Comparison of ENCODE assay signal across 1 cellular context in the genomic region with DNA sequence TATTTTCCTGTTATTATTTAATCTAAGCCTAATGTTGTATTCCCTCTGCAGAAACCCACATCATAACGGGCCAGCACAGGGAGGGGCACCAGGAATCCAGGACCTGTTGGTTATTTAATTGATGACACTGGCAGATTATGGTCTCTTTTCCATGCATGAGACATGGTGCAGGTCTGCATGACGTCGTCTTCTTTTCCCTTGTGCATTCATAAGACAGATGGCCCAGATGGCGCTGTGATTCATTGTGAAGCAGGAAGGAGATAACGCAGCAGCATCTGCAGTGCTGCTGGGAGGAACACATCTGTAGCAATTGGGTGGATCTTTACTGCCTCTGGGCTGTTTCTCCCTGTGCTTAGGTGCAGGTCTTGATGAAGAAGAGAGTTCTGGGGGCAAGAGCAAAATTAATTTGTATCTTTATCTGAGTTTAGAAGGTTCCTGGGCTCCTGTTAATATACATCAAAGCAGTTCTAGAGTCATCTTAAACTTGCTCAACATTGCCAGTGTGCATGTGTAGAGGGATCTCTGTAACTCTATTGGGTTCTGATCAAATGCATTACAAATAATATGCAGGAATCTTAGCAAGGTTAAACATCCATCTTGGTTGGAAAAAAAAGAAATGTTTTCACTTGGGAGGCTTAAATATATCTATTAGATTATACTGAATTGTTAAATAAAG.
TF ChIP-seq lines count a peak whose summit lies in the region.

No MANE protein-coding gene starts in this region.

TF ChIP-seq in SK-N-SH, 30 proteins besides CTCF, POLR2A, EP300 and RAD21 (continued from another document):
- TF ChIP-seq USF2 (IDR thresholded peaks at IDR 0.05; ENCODE audit: borderline replicate concordance, low read depth, low read length) (no peak), TCF12 (IDR thresholded peaks at IDR 0.05) (peak; percentile 97), POLR2AphosphoS5 (IDR thresholded peaks at IDR 0.05; ENCODE audit: low read depth, low read length) (peak; percentile 80), USF1 (IDR thresholded peaks at IDR 0.05; ENCODE audit: borderline replicate concordance, low read depth) (no peak), SIN3A (IDR thresholded peaks at IDR 0.05; ENCODE audit: borderline replicate concordance, low read depth, low read length) (peak; percentile 73; the same call in 1 of the 2 replicates), SMC3 (IDR thresholded peaks at IDR 0.05; ENCODE audit: low read depth, low read length) (no peak), NFIC (IDR thresholded peaks at IDR 0.05; ENCODE audit: borderline replicate concordance) (no peak; the same call in 1 of the 2 replicates), TEAD4 (IDR thresholded peaks at IDR 0.05; ENCODE audit: borderline replicate concordance, insufficient read depth) (peak; percentile 45; the same call in 1 of the 2 replicates), CHD2 (IDR thresholded peaks at IDR 0.05; ENCODE audit: low read length, partially characterized antibody) (peak; percentile 78), GATA2 (CRISPR knock-in tag; IDR thresholded peaks at IDR 0.05) (peak; percentile 95), FOSL2 (IDR thresholded peaks at IDR 0.05; ENCODE audit: borderline replicate concordance, low read depth) (peak; percentile 69; the same call in 1 of the 2 replicates), NRF1 (IDR thresholded peaks at IDR 0.05; ENCODE audit: low read depth, low read length) (no peak), MEF2A (IDR thresholded peaks at IDR 0.05; ENCODE audit: borderline replicate concordance, low read depth) (no peak), YY1 (IDR thresholded peaks at IDR 0.05; ENCODE audit: low read depth) (0 out of 2 replicates have a peak, but pooled peaks have one; percentile 35), ELF1 (IDR thresholded peaks at IDR 0.05) (peak; percentile 38; the same call in 1 of the 2 replicates), EZH2phosphoT487 (IDR thresholded peaks at IDR 0.05; ENCODE audit: borderline replicate concordance, low read depth) (no peak), RCOR1 (IDR thresholded peaks at IDR 0.05; ENCODE audit: low read length) (peak; percentile 86), JUND (IDR thresholded peaks at IDR 0.05) (peak; percentile 63), RXRA (IDR thresholded peaks at IDR 0.05; ENCODE audit: borderline replicate concordance, low read depth) (no peak), TAF1 (IDR thresholded peaks at IDR 0.05; ENCODE audit: borderline replicate concordance, low read depth, low read length) (no peak), RFX5 (IDR thresholded peaks at IDR 0.05; ENCODE audit: low read length) (no peak), FOXM1 (IDR thresholded peaks at IDR 0.05; ENCODE audit: low read depth) (no peak)
- TF ChIP-seq, protein P1, sequence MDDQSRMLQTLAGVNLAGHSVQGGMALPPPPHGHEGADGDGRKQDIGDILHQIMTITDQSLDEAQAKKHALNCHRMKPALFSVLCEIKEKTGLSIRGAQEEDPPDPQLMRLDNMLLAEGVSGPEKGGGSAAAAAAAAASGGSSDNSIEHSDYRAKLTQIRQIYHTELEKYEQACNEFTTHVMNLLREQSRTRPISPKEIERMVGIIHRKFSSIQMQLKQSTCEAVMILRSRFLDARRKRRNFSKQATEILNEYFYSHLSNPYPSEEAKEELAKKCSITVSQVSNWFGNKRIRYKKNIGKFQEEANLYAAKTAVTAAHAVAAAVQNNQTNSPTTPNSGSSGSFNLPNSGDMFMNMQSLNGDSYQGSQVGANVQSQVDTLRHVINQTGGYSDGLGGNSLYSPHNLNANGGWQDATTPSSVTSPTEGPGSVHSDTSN (IDR thresholded peaks at IDR 0.05), result peak; percentile 86
